1 cellular context compared by ENCODE assay signal in the genomic region with DNA sequence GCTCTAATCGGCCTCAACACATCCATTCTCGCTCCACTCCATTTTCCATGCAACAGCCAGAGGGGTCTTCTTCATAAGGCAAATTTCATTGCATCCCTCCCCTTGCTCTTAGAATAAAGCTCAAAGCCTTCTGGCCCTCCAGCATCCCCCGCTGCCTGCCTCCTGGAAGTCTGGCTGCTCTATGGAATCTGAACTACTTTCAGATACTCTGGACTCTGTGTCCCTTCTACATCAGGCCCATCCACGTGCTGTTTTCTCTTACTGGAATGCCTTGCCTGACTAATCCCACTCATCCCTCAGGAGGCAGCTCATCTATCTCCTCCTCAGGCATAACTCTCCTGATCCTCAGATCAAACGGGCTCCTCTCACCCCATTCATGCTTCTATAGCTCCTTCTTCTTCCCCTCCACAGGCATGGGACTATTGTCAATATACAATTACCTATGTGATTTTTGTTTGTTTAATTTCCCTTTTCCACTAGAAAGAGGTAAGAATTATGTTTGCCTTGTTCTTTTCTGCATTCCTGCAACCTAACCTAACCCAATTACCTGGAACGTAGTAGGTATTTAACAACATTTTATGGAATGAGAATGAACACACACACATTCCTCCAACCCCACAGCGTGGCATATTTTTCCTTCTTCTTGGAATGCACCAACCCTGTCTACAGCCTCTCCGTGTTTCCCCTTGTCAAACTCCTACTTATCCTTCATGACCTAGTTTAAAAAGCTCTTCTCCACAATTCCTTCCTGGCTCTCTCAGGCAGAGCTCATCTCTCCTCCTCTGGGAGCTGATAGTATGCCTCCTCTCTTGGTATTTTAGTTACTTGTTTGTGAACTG.
TF ChIP-seq lines count a peak whose summit lies in the region.

No MANE protein-coding gene starts in this region.

TF ChIP-seq in IMR-90, 13 proteins besides CTCF, POLR2A, EP300 and RAD21:
- TF ChIP-seq MAFK (IDR thresholded peaks at IDR 0.05; ENCODE audit: low read depth, low read length) (no peak), FOS (IDR thresholded peaks at IDR 0.05; ENCODE audit: low read depth, low read length) (no peak), RFX5 (IDR thresholded peaks at IDR 0.05; ENCODE audit: low read depth, low read length) (no peak), NFE2L2 (IDR thresholded peaks at IDR 0.05; ENCODE audit: low read depth, low read length) (no peak), RCOR1 (IDR thresholded peaks at IDR 0.05; ENCODE audit: insufficient replicate concordance, low read length) (no peak), BHLHE40 (IDR thresholded peaks at IDR 0.05; ENCODE audit: low read depth, low read length) (no peak), MXI1 (IDR thresholded peaks at IDR 0.05; ENCODE audit: borderline replicate concordance, low read depth, low read length) (no peak), CEBPB (IDR thresholded peaks at IDR 0.05; ENCODE audit: low read depth, low read length) (no peak), SMC3 (IDR thresholded peaks at IDR 0.05; ENCODE audit: low read depth, low read length) (no peak)
- TF ChIP-seq, protein P1, sequence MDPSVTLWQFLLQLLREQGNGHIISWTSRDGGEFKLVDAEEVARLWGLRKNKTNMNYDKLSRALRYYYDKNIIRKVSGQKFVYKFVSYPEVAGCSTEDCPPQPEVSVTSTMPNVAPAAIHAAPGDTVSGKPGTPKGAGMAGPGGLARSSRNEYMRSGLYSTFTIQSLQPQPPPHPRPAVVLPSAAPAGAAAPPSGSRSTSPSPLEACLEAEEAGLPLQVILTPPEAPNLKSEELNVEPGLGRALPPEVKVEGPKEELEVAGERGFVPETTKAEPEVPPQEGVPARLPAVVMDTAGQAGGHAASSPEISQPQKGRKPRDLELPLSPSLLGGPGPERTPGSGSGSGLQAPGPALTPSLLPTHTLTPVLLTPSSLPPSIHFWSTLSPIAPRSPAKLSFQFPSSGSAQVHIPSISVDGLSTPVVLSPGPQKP (IDR thresholded peaks at IDR 0.05; ENCODE audit: borderline replicate concordance, low read depth, low read length) = no peak
